ENCODE assay signal across 13 cellular contexts in genomic region chr15:39127151-39127815, GRCh38.
DNase-seq lines count a peak whose midpoint lies in the region; ATAC-seq, FAIRE-seq and TF ChIP-seq lines count a peak whose summit lies in the region.
"Had no signal": no experiment of that assay in that cellular context is flagged by ENCODE, and none has a peak within 500 bp of the region (broad histone marks: within the 10 kb centered on the region; RNA-seq: fewer than 3 reads in every experiment).

No MANE protein-coding gene starts in this region.

- CTCF ChIA-PET in HepG2 (lab: Yijun Ruan, JAX; ENCODE audit: low intra/inter-chr PET ratio, low total read pairs): interaction anchor here (2.5 kb wide), 1 partner anchor 453 kb away, joined by 13 read pairs; the partner anchor contains the start of gene THBS1

- H3K79me2 ChIP-seq in HepG2 (ENCODE audit: insufficient read depth, low read length): no peaks in the 10 kb centered on the region
- H3K79me2 ChIP-seq: parathyroid adenoma had no signal

- no peaks in the 10 kb centered on the region for H3K27me3 Mint-ChIP-seq in brain

- intact Hi-C loops in heart right ventricle (cut with DNase I): loop anchor here in 3 of 10 donors (5.0 kb wide), 2 partner anchors 445 to 455 kb away; partner anchors contain the start of gene THBS1 (in 2 of the 3)
- intact Hi-C loops in heart left ventricle (cut with DNase I): loop anchor here in 5 of 10 donors (2.0 to 5.0 kb wide), 2 partner anchors 452 to 455 kb away; partner anchors contain the start of gene THBS1 (in 4 of the 5)
- intact Hi-C loops in HepG2 (cut with micrococcal nuclease; ENCODE audit: unreplicated experiment): loop anchor here (5.0 to 10.0 kb wide), 4 partner anchors 185 to 325 kb away; no protein-coding TSS in a partner anchor

- FAIRE-seq in HepG2 (lab: Jason Lieb, UNC): no peak

- ATAC-seq in heart right ventricle (no peak), heart left ventricle (no peak), HepG2 (no peak)

- H3K9me3 ChIP-seq in heart right ventricle: no peaks in the 10 kb centered on the region
- no peaks in the 10 kb centered on the region for H3K9me3 ChIP-seq in heart left ventricle
- H3K9me3 ChIP-seq in HepG2 (ENCODE audit: low read length): no peaks in the 10 kb centered on the region
- H3K9me3 ChIP-seq: tibial nerve had no signal

- peaks cover 0 to 5% (median 0%) of the 10 kb centered on the region in 5 experiments for H3K9me3 Mint-ChIP-seq in brain
- H3K9me3 Mint-ChIP-seq: activated CD4-positive, alpha-beta memory T cell treated with anti-CD3 and anti-CD28 coated beads, Interleukin-2, amount 10 ng/mL, durations not matched to agents 7 days and 5 days had no signal

- peaks cover 24% of the 10 kb centered on the region for H3K4me1 Mint-ChIP-seq in brain

- TF ChIP-seq POLR2A in heart left ventricle (IDR thresholded peaks at IDR 0.05) (no peak), HepG2 (IDR thresholded peaks at IDR 0.05; ENCODE audit: insufficient read depth in 1 of 2, low read depth in 2 of 2, low read length in 2 of 2) (no peak)

- H3K27ac ChIP-seq in heart right ventricle: peak overlapping the region in 6 of 10 donors; percentile 2 to 71 (median 24)
- peak overlapping the region in 4 of 12 donors; percentile 10 to 70 (median 24) for H3K27ac ChIP-seq in heart left ventricle
- H3K27ac ChIP-seq in HepG2 (ENCODE audit: extremely low read length, insufficient read depth, low read length): peak overlapping the region; percentile 79
- H3K27ac ChIP-seq: parathyroid adenoma had no signal

- TF ChIP-seq EP300 in HepG2 (IDR thresholded peaks at IDR 0.05; ENCODE audit: low read depth in 2 of 2, low read length in 2 of 2) (no peak), HepG2 (CRISPR knock-in tag; IDR thresholded peaks at IDR 0.05; ENCODE audit: borderline replicate concordance) (no peak)

- DNase-seq in heart right ventricle (no peak), heart left ventricle (no peak), HepG2 (ENCODE audit: low spot score) (no peak), SIG-M5 (lab: John Stamatoyannopoulos, UW) (no peak), NCI-H1694 (lab: John Stamatoyannopoulos, UW) (no peak)
- DNase-seq in stimulated activated CD4-positive, alpha-beta T cell treated with anti-CD3 and anti-CD28 coated beads, Interleukin-15, amount 100 ng/mL, for 24 hours: no peak
- DNase-seq in stimulated activated CD4-positive, alpha-beta T cell treated with anti-CD3 and anti-CD28 coated beads, Interleukin-4, amount 100 ng/mL, for 4 hours: no peak
- DNase-seq: activated CD4-positive, alpha-beta memory T cell treated with anti-CD3 and anti-CD28 coated beads, Interleukin-2, amount 10 ng/mL, durations not matched to agents 7 days and 5 days; NCI-H748 treated with DMSO at 0.1 percent for 48 hours had no signal

- no peak for TF ChIP-seq RAD21 in HepG2 (CRISPR knock-in tag; IDR thresholded peaks at IDR 0.05)

- H3K36me3 Mint-ChIP-seq in brain: no peaks in the 10 kb centered on the region
- H3K36me3 Mint-ChIP-seq: activated naive CD8-positive, alpha-beta T cell had no signal

- no peak overlapping the region for H3K4me3 ChIP-seq in heart right ventricle
- H3K4me3 ChIP-seq in heart left ventricle: no peak overlapping the region
- H3K4me3 ChIP-seq in HepG2 (replicated peaks in 1 of 3; ENCODE audit: insufficient read depth in 1 of 3, low read depth in 2 of 3, low read length in 3 of 3): peak overlapping the region in 2 of 3 experiments; percentile 1 to 24; a peak in 1 of 6 replicates
- H3K4me3 ChIP-seq: tibial nerve had no signal

- peak overlapping the region; percentile 66 for H3K4me2 ChIP-seq in HepG2 (ENCODE audit: low read depth, low read length)

- no peaks in the 10 kb centered on the region for H4K20me1 ChIP-seq in HepG2 (ENCODE audit: insufficient read depth, low read length)

- TF ChIP-seq CTCF in heart right ventricle (IDR thresholded peaks at IDR 0.05) (no peak), heart left ventricle (IDR thresholded peaks at IDR 0.05) (no peak), brain (conservative IDR thresholded peaks at IDR 0.05) (no peak), HepG2 (CRISPR knock-in tag; IDR thresholded peaks at IDR 0.05) (no peak)

- POLR2A ChIA-PET in HepG2 (lab: Yijun Ruan, JAX): interaction anchor here (1.0 to 2.2 kb wide), 3 partner anchors 39 to 453 kb away, joined by 3 to 11 read pairs (median 5); partner anchors contain the start of gene THBS1

- H3K27me3 ChIP-seq in heart right ventricle (no peaks in the 10 kb centered on the region), heart left ventricle (no peaks in the 10 kb centered on the region), HepG2 (ENCODE audit: control insufficient read depth in 1 of 2, insufficient read depth in 2 of 2, low read length in 2 of 2) (no peaks in the 10 kb centered on the region)
- H3K27me3 ChIP-seq: tibial nerve had no signal

- 43 to 54% methylated on average over 2 of the region's 2 CpGs for WGBS in heart right ventricle, 2 donors
- WGBS in heart left ventricle, 4 donors: 36 to 67% (median 43%) methylated on average over 2 of the region's 2 CpGs
- whole genome bisulfite sequencing in HepG2 (ENCODE audit: low lambda C conversion rate): 59% methylated on average over 2 of the region's 2 CpGs

- H3K36me3 ChIP-seq in heart right ventricle: no peaks in the 10 kb centered on the region
- no peaks in the 10 kb centered on the region for H3K36me3 ChIP-seq in heart left ventricle
- H3K36me3 ChIP-seq in HepG2 (replicated peaks in 1 of 2; ENCODE audit: control insufficient read depth in 1 of 2, insufficient read depth in 2 of 2, low read length in 2 of 2): no peaks in the 10 kb centered on the region
- H3K36me3 ChIP-seq: tibial nerve had no signal

- H3K9ac ChIP-seq in HepG2 (ENCODE audit: insufficient read depth, low read depth, low read length): peak overlapping the region; percentile 53; the same call in 1 of the 2 replicates
- H3K9ac ChIP-seq: parathyroid adenoma had no signal

- no peak overlapping the region for H3K4me3 Mint-ChIP-seq in brain
- H3K4me3 Mint-ChIP-seq: activated CD4-positive, alpha-beta memory T cell treated with anti-CD3 and anti-CD28 coated beads, Interleukin-2, amount 10 ng/mL, durations not matched to agents 7 days and 5 days; activated naive CD8-positive, alpha-beta T cell had no signal

- peaks cover 3 to 40% (median 23%) of the 10 kb centered on the region in 9 donors for H3K4me1 ChIP-seq in heart right ventricle
- peaks cover 0 to 42% (median 16%) of the 10 kb centered on the region in 12 donors for H3K4me1 ChIP-seq in heart left ventricle
- H3K4me1 ChIP-seq in HepG2 (ENCODE audit: insufficient read depth, low read length): peaks cover 56% of the 10 kb centered on the region
- H3K4me1 ChIP-seq: parathyroid adenoma had no signal

- H3K27ac Mint-ChIP-seq in brain: peak overlapping the region in 3 of 5 experiments; percentile 13 to 48 (median 21)
- H3K27ac Mint-ChIP-seq: activated CD4-positive, alpha-beta memory T cell treated with anti-CD3 and anti-CD28 coated beads, Interleukin-2, amount 10 ng/mL, durations not matched to agents 7 days and 5 days; activated naive CD8-positive, alpha-beta T cell had no signal

- H2AFZ ChIP-seq in HepG2 (ENCODE audit: low read length): no peak overlapping the region
- H2AFZ ChIP-seq: parathyroid adenoma had no signal

- BruUV-seq in HepG2 (replicated peaks; lab: Mats Ljungman, UMichigan): no TSS peak

- in situ Hi-C loops in HepG2 (cut with HindIII; ENCODE audit: extremely low pct_ligation_motif_present, low pct_unique_long_range_greater_than_20kb): loop anchor here (10.0 kb wide), 2 partner anchors 148 to 458 kb away; partner anchors contain the start of gene THBS1

TF ChIP-seq in HepG2, 621 proteins besides CTCF, POLR2A, EP300 and RAD21:
- TF ChIP-seq ZNF121 (CRISPR knock-in tag; IDR thresholded peaks at IDR 0.05) (no peak), ZC3H13 (CRISPR knock-in tag; IDR thresholded peaks at IDR 0.05) (no peak)

Comparison
In these comparisons a context has a peak if more than half of its experiments do, and no peak if none do; other contexts are left out.
1. H3K4me3 ChIP-seq: peak in HepG2 (2 of 3); none in heart right ventricle (0 of 10) and heart left ventricle (0 of 12).